In genomic region chr19:53865523-53865917, GRCh38 we compare ENCODE assay signal across 9 cellular contexts. TPM values are rescaled to one million over a fixed set of nuclear protein-coding genes. Genes with fewer than 3 reads are reported as not detected.
DNase-seq lines count a peak whose midpoint lies in the region; ATAC-seq and TF ChIP-seq lines count a peak whose summit lies in the region.
"Had no signal": no experiment of that assay in that cellular context is flagged by ENCODE, and none has a peak within 500 bp of the region (broad histone marks: within the 10 kb centered on the region; RNA-seq: fewer than 3 reads in every experiment).

No MANE protein-coding gene starts in this region.

- H3K27ac Mint-ChIP-seq in activated naive CD4-positive, alpha-beta T cell treated with anti-CD3 and anti-CD28 coated beads for 36 hours: no peak overlapping the region

- H3K27ac ChIP-seq in brain microvascular endothelial cell (peak overlapping the region; percentile 99), lower lobe of right lung (peak overlapping the region; percentile 98), transverse colon (peak overlapping the region; percentile 90 to 98 (median 97))
- H3K27ac ChIP-seq: epithelial cell of prostate had no signal

- no peaks in the 10 kb centered on the region for H3K9me3 ChIP-seq in lower lobe of right lung
- H3K9me3 ChIP-seq in transverse colon: no peaks in the 10 kb centered on the region

- TF ChIP-seq POLR2A in transverse colon (IDR thresholded peaks at IDR 0.05): no peak

- no peak for ATAC-seq in lower lobe of right lung
- ATAC-seq in GM21381 (IDR thresholded peaks at IDR 0.05; ENCODE audit: unreplicated experiment): no peak

- no peaks in the 10 kb centered on the region for H3K36me3 Mint-ChIP-seq in activated naive CD4-positive, alpha-beta T cell treated with anti-CD3 and anti-CD28 coated beads for 36 hours (ENCODE audit: low read depth)

- no peaks in the 10 kb centered on the region for H3K9me3 Mint-ChIP-seq in activated naive CD4-positive, alpha-beta T cell treated with anti-CD3 and anti-CD28 coated beads for 36 hours

- H3K4me3 ChIP-seq in brain microvascular endothelial cell (ENCODE audit: low read depth, low read length): no peak overlapping the region
- H3K4me3 ChIP-seq in lower lobe of right lung: peak overlapping the region; percentile 80
- H3K4me3 ChIP-seq in transverse colon: peak overlapping the region in 1 of 4 donors; percentile 81

- CTCF ChIA-PET in activated naive CD4-positive, alpha-beta T cell treated with anti-CD3 and anti-CD28 coated beads for 36 hours (lab: Charles Lee): interaction anchor here (0.8 kb wide), 1 partner anchor 19 kb away, joined by 6 read pairs; no protein-coding TSS in a partner anchor

- no peaks in the 10 kb centered on the region for H3K27me3 Mint-ChIP-seq in activated naive CD4-positive, alpha-beta T cell treated with anti-CD3 and anti-CD28 coated beads for 36 hours (ENCODE audit: low read depth)

- peaks cover 4% of the 10 kb centered on the region for H3K36me3 ChIP-seq in brain microvascular endothelial cell (replicated peaks)
- H3K36me3 ChIP-seq in lower lobe of right lung: no peaks in the 10 kb centered on the region
- H3K36me3 ChIP-seq in transverse colon: no peaks in the 10 kb centered on the region

- no peak for TF ChIP-seq EP300 in transverse colon (IDR thresholded peaks at IDR 0.05; ENCODE audit: low read depth)

- intact Hi-C loops in activated naive CD4-positive, alpha-beta T cell treated with anti-CD3 and anti-CD28 coated beads for 36 hours (cut with micrococcal nuclease): loop anchor here (2.0 to 10.0 kb wide), 6 partner anchors 237 to 671 kb away; partner anchors contain the start of genes LAIR1, NDUFA3, OSCAR and ZNF665
- intact Hi-C loops in lower lobe of right lung (cut with DNase I): no loop called here
- intact Hi-C loops in transverse colon (cut with DNase I; ENCODE audit: low total_unique reads): no loop called here

- TF ChIP-seq CTCF in brain microvascular endothelial cell (IDR thresholded peaks at IDR 0.05; ENCODE audit: low read depth, low read length, missing control alignments): no peak
- no peak for TF ChIP-seq CTCF in lower lobe of right lung (IDR thresholded peaks at IDR 0.05)
- TF ChIP-seq CTCF in transverse colon (IDR thresholded peaks at IDR 0.05): no peak

- peak overlapping the region; percentile 62 for H3K4me3 Mint-ChIP-seq in activated naive CD4-positive, alpha-beta T cell treated with anti-CD3 and anti-CD28 coated beads for 36 hours

- H3K27me3 ChIP-seq in brain microvascular endothelial cell (replicated peaks): no peaks in the 10 kb centered on the region
- H3K27me3 ChIP-seq in lower lobe of right lung (ENCODE audit: low read depth): no peaks in the 10 kb centered on the region
- no peaks in the 10 kb centered on the region for H3K27me3 ChIP-seq in transverse colon

- no peak for DNase-seq in activated naive CD4-positive, alpha-beta T cell treated with anti-CD3 and anti-CD28 coated beads for 36 hours
- DNase-seq in activated naive CD4-positive, alpha-beta T cell treated with anti-CD3 and anti-CD28 coated beads, Interleukin-2, amount 50 U/mL, for 16 hours: no peak
- no peak for DNase-seq in brain microvascular endothelial cell
- no peak for DNase-seq in lower lobe of right lung
- DNase-seq in transverse colon: no peak
- no peak for DNase-seq in NCI-H82 (lab: John Stamatoyannopoulos, UW)
- no peak for DNase-seq in HK-2 (ENCODE audit: unreplicated experiment)

- peaks cover 26% of the 10 kb centered on the region for H3K4me1 Mint-ChIP-seq in activated naive CD4-positive, alpha-beta T cell treated with anti-CD3 and anti-CD28 coated beads for 36 hours (ENCODE audit: low read depth)

- H3K4me1 ChIP-seq in lower lobe of right lung (peaks cover 27% of the 10 kb centered on the region), transverse colon (peaks cover 19 to 56% (median 43%) of the 10 kb centered on the region in 4 donors)

- in situ Hi-C loops in brain microvascular endothelial cell (cut with HindIII; ENCODE audit: low pct_ligation_motif_present, low sequenced_read_pairs) (no loop called here), transverse colon (cut with MboI; ENCODE audit: low pct_ligation_motif_present in 1 of 4, low pct_unique_long_range_greater_than_20kb in 1 of 4, low sequenced_read_pairs in 3 of 4) (no loop called here)

- 37 to 49% methylated on average over 3 to 9 of the region's 9 CpGs for WGBS in transverse colon (ENCODE audit: low coverage in 1 of 2), 2 donors

RNA-seq across cellular contexts. Expression of gene MYADM, which starts 2.2 kb away (rescaled TPM):
- total RNA-seq in activated naive CD4-positive, alpha-beta T cell treated with anti-CD3 and anti-CD28 coated beads for 36 hours: 10 to 100 TPM; 13.6 to 13.9 TPM
- 126 TPM for total RNA-seq in lower lobe of right lung
- 100 to 1,000 TPM in 2 of 4 donors, 10 to 100 TPM in 2; 33.3 to 222 (median 79.1) TPM for total RNA-seq in transverse colon

RNA-seq across cellular contexts. Expression of gene PRKCG, which starts 16.5 kb away (rescaled TPM):
- not detected for total RNA-seq in activated naive CD4-positive, alpha-beta T cell treated with anti-CD3 and anti-CD28 coated beads for 36 hours
- total RNA-seq in lower lobe of right lung: not detected
- under 1 TPM in 1 of 4 donors, not detected in 3; 0.32 TPM for total RNA-seq in transverse colon

RNA-seq across cellular contexts. Expression of gene NLRP12, which starts 41.4 kb away (rescaled TPM):
- total RNA-seq in activated naive CD4-positive, alpha-beta T cell treated with anti-CD3 and anti-CD28 coated beads for 36 hours: not detected
- 6.8 TPM for total RNA-seq in lower lobe of right lung
- under 1 TPM in 1 of 4 donors, not detected in 3; 0.16 TPM for total RNA-seq in transverse colon

RNA-seq across cellular contexts. Expression of gene CACNG7, which starts 43.6 kb away (rescaled TPM):
- total RNA-seq in activated naive CD4-positive, alpha-beta T cell treated with anti-CD3 and anti-CD28 coated beads for 36 hours: not detected
- total RNA-seq in lower lobe of right lung: not detected
- total RNA-seq in transverse colon: not detected
